18 cellular contexts compared by ENCODE assay signal in the genomic region with DNA sequence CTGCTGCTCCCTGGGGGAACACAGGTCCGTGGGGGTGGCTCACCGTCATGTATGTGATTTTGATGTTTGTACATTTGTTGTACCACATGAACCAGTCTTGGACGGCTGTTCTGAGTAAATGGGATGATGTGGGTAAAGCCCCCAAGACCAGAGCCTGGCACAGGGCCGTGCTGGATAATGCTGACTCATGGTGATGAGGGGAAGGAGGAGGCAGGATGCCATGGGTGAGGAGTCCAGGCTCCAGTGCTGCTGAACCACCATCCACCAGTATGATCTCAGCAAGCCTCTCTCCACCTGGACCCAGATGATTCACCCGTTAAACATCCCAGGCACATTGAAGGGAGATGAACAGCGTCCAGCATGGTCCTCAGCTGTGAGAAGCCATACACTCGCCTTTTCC. TPM values are rescaled to one million over a fixed set of nuclear protein-coding genes. Genes with fewer than 3 reads are reported as not detected.
A peak's percentile ranks its signal among the peaks of the same experiment; 100 is the strongest.
DNase-seq lines count a peak whose midpoint lies in the region; ATAC-seq, FAIRE-seq and TF ChIP-seq lines count a peak whose summit lies in the region.
"Had no signal": no experiment of that assay in that cellular context is flagged by ENCODE, and none has a peak within 500 bp of the region (broad histone marks: within the 10 kb centered on the region; RNA-seq: fewer than 3 reads in every experiment).

No MANE protein-coding gene starts in this region.

- no peaks in the 10 kb centered on the region for H3K27me3 ChIP-seq in astrocyte (ENCODE audit: insufficient read depth, low read length)
- no peaks in the 10 kb centered on the region for H3K27me3 ChIP-seq in tibial artery
- H3K27me3 ChIP-seq: BLaER1 had no signal

- H3K4me3 Mint-ChIP-seq in HFFc6 (peak overlapping the region; percentile 38; the same call in 1 of the 2 replicates), astrocyte (ENCODE audit: unreplicated experiment) (no peak overlapping the region)
- H3K4me3 Mint-ChIP-seq: activated naive CD4-positive, alpha-beta T cell treated with anti-CD3 and anti-CD28 coated beads, Interleukin-2, amount 50 U/mL, for 24 hours had no signal

- H3K79me2 ChIP-seq in astrocyte (ENCODE audit: insufficient read depth, low read length) = no peaks in the 10 kb centered on the region

- H3K36me3 Mint-ChIP-seq in HFFc6 (ENCODE audit: low read depth) = peaks cover 55% of the 10 kb centered on the region
- H3K36me3 Mint-ChIP-seq in astrocyte (ENCODE audit: low read depth, unreplicated experiment) = peaks cover 16% of the 10 kb centered on the region

- H3K9me3 ChIP-seq in astrocyte (ENCODE audit: insufficient read depth, low read depth, low read length) (peaks cover 14% of the 10 kb centered on the region), tibial artery (peaks cover 0 to 20% (median 0%) of the 10 kb centered on the region in 3 donors)

- H3K4me3 ChIP-seq in astrocyte (ENCODE audit: insufficient read depth, low read depth, low read length) (no peak overlapping the region), tibial artery (no peak overlapping the region)
- H3K4me3 ChIP-seq: BLaER1 had no signal

- H4K20me1 ChIP-seq in astrocyte (ENCODE audit: insufficient read depth, low read length) = no peaks in the 10 kb centered on the region
- H4K20me1 ChIP-seq: BLaER1 had no signal

- peak; percentile 68 for FAIRE-seq in astrocyte (lab: Jason Lieb, UNC)
- FAIRE-seq: GM18507 had no signal

- DNase-seq in AG08395 (ENCODE audit: low spot score) (peak; percentile 74), HFFc6 (peak; percentile 53), astrocyte (ENCODE audit: low read depth) (peak; percentile 94), glomerular visceral epithelial cell (ENCODE audit: extremely low spot score) (peak; percentile 82), sciatic nerve (ENCODE audit: low spot score) (no peak), tibial artery (no peak), NOMO-1 treated with DMSO at 0.1 percent for 48 hours (lab: John Stamatoyannopoulos, UW; ENCODE audit: unreplicated experiment) (no peak)
- DNase-seq: midbrain; NCI-H146; NCI-H774; SHP77 treated with DMSO at 0.1 percent for 48 hours; stimulated activated CD4-positive, alpha-beta T cell treated with anti-CD3 and anti-CD28 coated beads, Interleukin-2, amount 100 ng/mL, for 24 hours had no signal

- H2AFZ ChIP-seq in astrocyte (ENCODE audit: low read depth, low read length) = no peak overlapping the region

- peak overlapping the region; percentile 54 for H3K9ac ChIP-seq in astrocyte (ENCODE audit: low read length)
- H3K9ac ChIP-seq: BLaER1 had no signal

- TF ChIP-seq CTCF in HFFc6 (IDR thresholded peaks at IDR 0.05) = no peak
- no peak for TF ChIP-seq CTCF in astrocyte (IDR thresholded peaks at IDR 0.05; ENCODE audit: insufficient read depth, low read depth, low read length)
- no peak for TF ChIP-seq CTCF in tibial artery (IDR thresholded peaks at IDR 0.05)

- H3K27me3 Mint-ChIP-seq in HFFc6 (ENCODE audit: insufficient read depth) (peaks cover 2% of the 10 kb centered on the region), astrocyte (ENCODE audit: low read depth, unreplicated experiment) (no peaks in the 10 kb centered on the region)
- H3K27me3 Mint-ChIP-seq: activated naive CD4-positive, alpha-beta T cell treated with anti-CD3 and anti-CD28 coated beads, Interleukin-2, amount 50 U/mL, for 24 hours had no signal

- H3K4me2 ChIP-seq in astrocyte (ENCODE audit: low read length) = peak overlapping the region; percentile 17
- H3K4me2 ChIP-seq: BLaER1 had no signal

- peak overlapping the region; percentile 89 for H3K27ac Mint-ChIP-seq in HFFc6
- peak overlapping the region; percentile 89 for H3K27ac Mint-ChIP-seq in astrocyte (ENCODE audit: unreplicated experiment)
- H3K27ac Mint-ChIP-seq: activated naive CD4-positive, alpha-beta T cell treated with anti-CD3 and anti-CD28 coated beads, Interleukin-2, amount 50 U/mL, for 24 hours had no signal

- ATAC-seq in GM18517 (IDR thresholded peaks at IDR 0.05; ENCODE audit: unreplicated experiment) (no peak), sciatic nerve (no peak)
- ATAC-seq: HCT116 had no signal

- H3K9me3 Mint-ChIP-seq in HFFc6 = peaks cover 38% of the 10 kb centered on the region
- H3K9me3 Mint-ChIP-seq in astrocyte (ENCODE audit: unreplicated experiment) = peaks cover 16% of the 10 kb centered on the region

- H3K27ac ChIP-seq in astrocyte (ENCODE audit: low read depth, low read length) = peak overlapping the region; percentile 87
- H3K27ac ChIP-seq in tibial artery = no peak overlapping the region
- H3K27ac ChIP-seq: BLaER1 had no signal

- H3K4me1 ChIP-seq in astrocyte (ENCODE audit: insufficient read depth, low read length) = peaks cover 28% of the 10 kb centered on the region
- H3K4me1 ChIP-seq in tibial artery = no peaks in the 10 kb centered on the region
- H3K4me1 ChIP-seq: BLaER1 had no signal

- H3K4me1 Mint-ChIP-seq in HFFc6 (ENCODE audit: low read depth) = peaks cover 37% of the 10 kb centered on the region
- peaks cover 19% of the 10 kb centered on the region for H3K4me1 Mint-ChIP-seq in astrocyte (ENCODE audit: low read depth, unreplicated experiment)

- H3K36me3 ChIP-seq in astrocyte (ENCODE audit: insufficient read depth, low read length) (no peaks in the 10 kb centered on the region), tibial artery (no peaks in the 10 kb centered on the region)
- H3K36me3 ChIP-seq: BLaER1 had no signal

- intact Hi-C loops in sciatic nerve (cut with DNase I) = no loop called here
- intact Hi-C loops in tibial artery (cut with DNase I; ENCODE audit: low total_unique reads) = no loop called here

RNA-seq across cellular contexts. Expression of a gene that starts 9.6 kb away (rescaled TPM):
- 10 to 100 TPM; 14.5 to 43.3 (median 34.9) TPM for total RNA-seq in HFFc6 (2021; fragmentation: NEBNext Ultra II Directional; extraction: Animal tissue kit (Norgen Biotek cat#: 25700))
- total RNA-seq in astrocyte (16.4 and 23.3 TPM in 2 replicates), sciatic nerve (0.53 TPM)
- total RNA-seq: cerebellum had no signal

Comparison
In these comparisons a context has a peak if more than half of its experiments do, and no peak if none do; other contexts are left out.
1. DNase-seq: peak in AG08395 (single experiment), HFFc6 (single experiment), astrocyte (single experiment) and glomerular visceral epithelial cell (single experiment); none in sciatic nerve (single experiment), tibial artery (0 of 2) and NOMO-1 treated with DMSO at 0.1 percent for 48 hours (single experiment).
2. RNA of a gene that starts 9.6 kb away (total RNA-seq): 14.5 to 43.3 TPM in HFFc6 and 16.4 to 23.3 TPM in astrocyte; 0.53 TPM in sciatic nerve (single experiment); every median in the first group is over 10 times any median in the second.